Comparison of ENCODE assay signal across 8 cellular contexts in the genomic region with DNA sequence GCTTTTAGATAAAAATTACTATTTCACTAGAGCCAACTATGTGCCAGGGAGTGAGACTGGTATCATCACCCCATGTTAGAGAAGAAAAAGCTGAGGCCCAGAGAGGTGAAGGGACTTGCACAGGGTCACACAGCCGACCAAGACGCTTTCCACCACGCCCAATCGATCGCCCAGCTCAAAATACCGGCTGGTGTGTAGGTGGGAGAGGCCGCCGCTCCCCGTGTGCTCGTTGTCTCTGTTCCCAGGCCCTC. TPM values are rescaled to one million over a fixed set of nuclear protein-coding genes. Genes with fewer than 3 reads are reported as not detected.
A peak's percentile ranks its signal among the peaks of the same experiment; 100 is the strongest.
DNase-seq lines count a peak whose midpoint lies in the region; ATAC-seq and FAIRE-seq lines count a peak whose summit lies in the region.

No MANE protein-coding gene starts in this region.

- H3K27ac Mint-ChIP-seq in activated T-helper 17 cell treated with anti-CD3 and anti-CD28 coated beads, Interleukin-2, amount 50 U/mL, for 72 hours: peak overlapping the region; percentile 13
- H3K27ac Mint-ChIP-seq in stimulated activated effector memory CD8-positive, alpha-beta T cell treated with anti-CD3 and anti-CD28 coated beads, Interleukin-12 subunit alpha, Interleukin-12 subunit beta, amount 100 ng/mL, for 72 hours: peak overlapping the region; percentile 89

- no peaks in the 10 kb centered on the region for H3K9me3 Mint-ChIP-seq in activated T-helper 17 cell treated with anti-CD3 and anti-CD28 coated beads, Interleukin-2, amount 50 U/mL, for 72 hours
- H3K9me3 Mint-ChIP-seq in stimulated activated effector memory CD8-positive, alpha-beta T cell treated with anti-CD3 and anti-CD28 coated beads, Interleukin-12 subunit alpha, Interleukin-12 subunit beta, amount 100 ng/mL, for 72 hours: no peaks in the 10 kb centered on the region

- H3K4me3 Mint-ChIP-seq in activated T-helper 17 cell treated with anti-CD3 and anti-CD28 coated beads, Interleukin-2, amount 50 U/mL, for 72 hours: peak overlapping the region; percentile 85
- peak overlapping the region; percentile 79 for H3K4me3 Mint-ChIP-seq in stimulated activated effector memory CD8-positive, alpha-beta T cell treated with anti-CD3 and anti-CD28 coated beads, Interleukin-12 subunit alpha, Interleukin-12 subunit beta, amount 100 ng/mL, for 72 hours

- no peak for FAIRE-seq in small intestine (lab: Jason Lieb, UNC)

- H3K9ac ChIP-seq in HUES6 (ENCODE audit: low read length): no peak overlapping the region

- no peak for ATAC-seq in activated T-helper 17 cell treated with anti-CD3 and anti-CD28 coated beads, Interleukin-2, amount 50 U/mL, for 72 hours (replicated peaks)
- ATAC-seq in stimulated activated effector memory CD8-positive, alpha-beta T cell treated with anti-CD3 and anti-CD28 coated beads, Interleukin-12 subunit alpha, Interleukin-12 subunit beta, amount 100 ng/mL, for 72 hours: no peak

- H3K4me1 Mint-ChIP-seq in activated T-helper 17 cell treated with anti-CD3 and anti-CD28 coated beads, Interleukin-2, amount 50 U/mL, for 72 hours: peaks cover 20% of the 10 kb centered on the region
- H3K4me1 Mint-ChIP-seq in stimulated activated effector memory CD8-positive, alpha-beta T cell treated with anti-CD3 and anti-CD28 coated beads, Interleukin-12 subunit alpha, Interleukin-12 subunit beta, amount 100 ng/mL, for 72 hours: peaks cover 33% of the 10 kb centered on the region

- WGBS in iPS DF 6.9 (ENCODE audit: insufficient coverage, insufficient read length): no CpG with 5 or more reads among the region's 10 CpGs
- 1 to 4% (median 1%) methylated on average over 10 of the region's 10 CpGs for WGBS in small intestine, 3 donors

- no peaks in the 10 kb centered on the region for H3K36me3 Mint-ChIP-seq in activated T-helper 17 cell treated with anti-CD3 and anti-CD28 coated beads, Interleukin-2, amount 50 U/mL, for 72 hours (ENCODE audit: low read depth)
- no peaks in the 10 kb centered on the region for H3K36me3 Mint-ChIP-seq in stimulated activated effector memory CD8-positive, alpha-beta T cell treated with anti-CD3 and anti-CD28 coated beads, Interleukin-12 subunit alpha, Interleukin-12 subunit beta, amount 100 ng/mL, for 72 hours

- H3K9me3 ChIP-seq in HUES6 (ENCODE audit: control insufficient read depth, insufficient read depth, low read depth, low read length): no peaks in the 10 kb centered on the region
- H3K9me3 ChIP-seq in iPS DF 6.9 (ENCODE audit: control insufficient read depth, insufficient read depth, low read length): no peaks in the 10 kb centered on the region
- H3K9me3 ChIP-seq in small intestine (ENCODE audit: control insufficient read depth, low read depth): no peaks in the 10 kb centered on the region

- DNase-seq in iPS DF 6.9 (ENCODE audit: low read depth, low spot score) (no peak), activated gamma-delta T cell (lab: John Stamatoyannopoulos, UW) (no peak), DMS53 treated with DMSO at 0.1 percent for 48 hours (lab: John Stamatoyannopoulos, UW; ENCODE audit: unreplicated experiment) (no peak), small intestine (no peak), NCI-H128 (lab: John Stamatoyannopoulos, UW; ENCODE audit: unreplicated experiment) (no peak)
- DNase-seq in stimulated activated effector memory CD8-positive, alpha-beta T cell treated with anti-CD3 and anti-CD28 coated beads, Interleukin-12 subunit alpha, Interleukin-12 subunit beta, amount 100 ng/mL, for 72 hours (ENCODE audit: low spot score in 2 of 2): no peak

- no peak overlapping the region for H3K27ac ChIP-seq in HUES6 (ENCODE audit: low read depth, low read length)
- no peak overlapping the region for H3K27ac ChIP-seq in iPS DF 6.9 (ENCODE audit: low read length)
- H3K27ac ChIP-seq in small intestine (ENCODE audit: low read depth in 1 of 2, low read length in 1 of 2): no peak overlapping the region

- peaks cover 2% of the 10 kb centered on the region for H3K27me3 Mint-ChIP-seq in activated T-helper 17 cell treated with anti-CD3 and anti-CD28 coated beads, Interleukin-2, amount 50 U/mL, for 72 hours

- H3K4me1 ChIP-seq in HUES6 (ENCODE audit: control insufficient read depth, insufficient read depth, low read length) (peaks cover 17% of the 10 kb centered on the region), iPS DF 6.9 (ENCODE audit: control insufficient read depth, insufficient read depth, low read length) (peaks cover 2% of the 10 kb centered on the region; the same call in 1 of the 2 replicates), small intestine (ENCODE audit: control insufficient read depth in 2 of 2, insufficient read depth in 1 of 2, low read depth in 1 of 2, low read length in 1 of 2) (no peaks in the 10 kb centered on the region)

- peak overlapping the region; percentile 65 for H3K4me3 ChIP-seq in HUES6 (ENCODE audit: low read depth, low read length)
- peak overlapping the region; percentile 59; the same call in 1 of the 2 replicates for H3K4me3 ChIP-seq in iPS DF 6.9 (ENCODE audit: low read length)
- H3K4me3 ChIP-seq in small intestine (ENCODE audit: low read depth in 1 of 2, low read length in 2 of 2): peak overlapping the region in 1 of 2 donors; percentile 68

- H3K27me3 ChIP-seq in HUES6 (ENCODE audit: control insufficient read depth, insufficient read depth, low read length): no peaks in the 10 kb centered on the region
- no peaks in the 10 kb centered on the region for H3K27me3 ChIP-seq in iPS DF 6.9 (ENCODE audit: control insufficient read depth, insufficient read depth, low read length)
- H3K27me3 ChIP-seq in small intestine (ENCODE audit: control insufficient read depth in 2 of 2, insufficient read depth in 2 of 2, low read length in 2 of 2): no peaks in the 10 kb centered on the region

- no peaks in the 10 kb centered on the region for H3K36me3 ChIP-seq in HUES6 (ENCODE audit: control insufficient read depth, insufficient read depth, low read length)
- H3K36me3 ChIP-seq in iPS DF 6.9 (ENCODE audit: control insufficient read depth, insufficient read depth, low read length): no peaks in the 10 kb centered on the region
- no peaks in the 10 kb centered on the region for H3K36me3 ChIP-seq in small intestine (ENCODE audit: control insufficient read depth in 2 of 2, insufficient read depth in 2 of 2, low read length in 2 of 2)

RNA-seq across cellular contexts. Expression of gene SNPH, which starts 0.3 kb away (rescaled TPM):
- total RNA-seq in activated T-helper 17 cell treated with anti-CD3 and anti-CD28 coated beads, Interleukin-2, amount 50 U/mL, for 72 hours: 1 to 10 TPM in 1 of 2 donors, under 1 TPM in 1; 0.90 to 1.7 TPM
- 1 to 10 TPM in 1 of 3 donors, under 1 TPM in 2; 0.45 to 3.2 (median 0.81) TPM for polyA plus RNA-seq in small intestine

RNA-seq across cellular contexts. Expression of gene RAD21L1, which starts 40.0 kb away (rescaled TPM):
- total RNA-seq in activated T-helper 17 cell treated with anti-CD3 and anti-CD28 coated beads, Interleukin-2, amount 50 U/mL, for 72 hours: not detected
- not detected for polyA plus RNA-seq in small intestine
